In the genomic region with DNA sequence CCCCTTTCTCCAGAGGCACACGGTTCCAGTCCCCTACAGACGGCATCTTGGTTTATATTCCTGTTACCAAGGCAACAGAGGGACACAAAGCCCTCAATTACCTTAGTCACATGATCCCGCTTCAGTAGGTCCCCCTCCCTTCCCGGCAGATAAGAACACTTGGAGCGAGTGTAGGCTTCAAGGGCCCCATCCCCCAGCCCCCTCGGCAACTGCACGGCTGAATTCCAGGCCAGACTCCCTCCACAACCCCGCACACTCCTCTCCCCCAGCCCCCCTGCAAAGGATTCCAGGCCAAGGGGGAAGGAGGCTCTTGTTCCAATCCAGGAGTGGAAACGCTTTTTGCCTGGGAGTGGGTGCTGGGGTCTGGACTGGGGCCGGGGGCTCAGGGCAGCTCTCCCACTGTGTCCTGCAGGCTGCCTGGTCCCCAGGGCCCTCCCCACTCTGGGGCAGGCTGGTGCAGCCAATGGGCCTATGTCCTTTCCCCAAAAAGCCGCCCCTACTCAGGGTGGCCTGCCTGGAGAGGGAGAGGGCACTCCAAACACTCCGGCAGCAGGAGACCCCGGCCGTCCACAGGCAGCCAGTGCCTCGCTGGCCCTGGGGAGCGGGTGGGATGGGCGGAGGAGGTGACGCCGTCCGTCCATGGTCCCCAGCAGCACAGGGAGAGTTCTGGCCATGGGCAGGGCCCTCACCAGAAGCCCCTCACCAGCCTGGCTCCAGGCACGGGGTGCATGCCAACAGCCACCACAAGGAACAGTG, we compare ENCODE assay signal across 11 cellular contexts.
DNase-seq lines count a peak whose midpoint lies in the region; ATAC-seq and TF ChIP-seq lines count a peak whose summit lies in the region.
"Had no signal": no experiment of that assay in that cellular context is flagged by ENCODE, and none has a peak within 500 bp of the region (broad histone marks: within the 10 kb centered on the region; RNA-seq: fewer than 3 reads in every experiment).

No MANE protein-coding gene starts in this region.

- H3K4me1 ChIP-seq in HAP-1 = peaks cover 13% of the 10 kb centered on the region
- peaks cover 21 to 49% (median 41%) of the 10 kb centered on the region in 9 donors for H3K4me1 ChIP-seq in heart right ventricle
- peaks cover 49% of the 10 kb centered on the region for H3K4me1 ChIP-seq in ovary (ENCODE audit: insufficient read depth)
- peaks cover 32 to 58% (median 37%) of the 10 kb centered on the region in 3 donors for H3K4me1 ChIP-seq in esophagus squamous epithelium

- ATAC-seq in heart right ventricle = peak in 5 of 8 donors; percentile 7 to 44 (median 15)
- no peak for ATAC-seq in GM19023 (IDR thresholded peaks at IDR 0.05; ENCODE audit: unreplicated experiment)
- ATAC-seq in HG03460 (IDR thresholded peaks at IDR 0.05; ENCODE audit: unreplicated experiment) = no peak

- DNase-seq in HAP-1 (ENCODE audit: low spot score in 2 of 2) (peak; percentile 83 to 84), NCI-H69 (lab: John Stamatoyannopoulos, UW) (peak; percentile 49), heart right ventricle (peak; percentile 41 to 50), ovary (peak; percentile 78 to 88 (median 83)), esophagus squamous epithelium (lab: John Stamatoyannopoulos, UW) (no peak)
- DNase-seq in activated CD4-positive, alpha-beta T cell treated with anti-CD3 and anti-CD28 coated beads, Interleukin-2, amount 50 U/mL, for 4 hours = no peak
- DNase-seq: effector memory CD4-positive, alpha-beta T cell; MM.1S had no signal

- no peaks in the 10 kb centered on the region for H3K27me3 ChIP-seq in HAP-1 (ENCODE audit: low read depth)
- no peaks in the 10 kb centered on the region for H3K27me3 ChIP-seq in heart right ventricle
- no peaks in the 10 kb centered on the region for H3K27me3 ChIP-seq in ovary
- H3K27me3 ChIP-seq in esophagus squamous epithelium = no peaks in the 10 kb centered on the region

- TF ChIP-seq EP300 in ovary (IDR thresholded peaks at IDR 0.05) = no peak

- 48 to 50% methylated on average over 21 of the region's 21 CpGs for WGBS in heart right ventricle, 2 donors
- 20 to 24% (median 21%) methylated on average over 15 to 21 of the region's 21 CpGs for WGBS in ovary, 3 donors
- 52 to 70% methylated on average over 3 to 8 of the region's 21 CpGs for WGBS in esophagus squamous epithelium, 2 donors

- intact Hi-C loops in heart right ventricle (cut with DNase I) = loop anchor here in 5 of 10 donors (5.0 kb wide), 3 partner anchors 65 to 145 kb away; partner anchors contain the start of gene CLPP (in 1 of the 5)
- intact Hi-C loops in ovary (cut with DNase I) = loop anchor here in 3 of 4 donors (5.0 to 10.0 kb wide), 3 partner anchors 55 to 528 kb away; partner anchors contain the start of gene CLPP (in 1 of the 3)
- intact Hi-C loops in esophagus squamous epithelium (cut with DNase I) = loop anchor here (5.0 kb wide), 1 partner anchor 85 kb away; no protein-coding TSS in a partner anchor

- in situ Hi-C loops in HAP-1 (cut with MboI; ENCODE audit: low sequenced_read_pairs) = no loop called here

- H3K36me3 ChIP-seq in HAP-1 (replicated peaks) = peaks cover 16% of the 10 kb centered on the region
- peaks cover 0 to 70% (median 7%) of the 10 kb centered on the region in 9 donors for H3K36me3 ChIP-seq in heart right ventricle
- no peaks in the 10 kb centered on the region for H3K36me3 ChIP-seq in ovary
- H3K36me3 ChIP-seq in esophagus squamous epithelium = peaks cover 10 to 78% (median 18%) of the 10 kb centered on the region in 3 donors

- no peaks in the 10 kb centered on the region for H3K9me3 ChIP-seq in HAP-1
- H3K9me3 ChIP-seq in heart right ventricle = no peaks in the 10 kb centered on the region
- no peaks in the 10 kb centered on the region for H3K9me3 ChIP-seq in ovary
- H3K9me3 ChIP-seq in esophagus squamous epithelium = no peaks in the 10 kb centered on the region
- H3K9me3 ChIP-seq: thoracic aorta had no signal

- H3K4me3 ChIP-seq in HAP-1 = no peak overlapping the region
- H3K4me3 ChIP-seq in heart right ventricle = no peak overlapping the region
- H3K4me3 ChIP-seq in ovary = no peak overlapping the region
- H3K4me3 ChIP-seq in esophagus squamous epithelium = no peak overlapping the region
- H3K4me3 ChIP-seq: thoracic aorta had no signal

- no peak for TF ChIP-seq POLR2A in ovary (IDR thresholded peaks at IDR 0.05)
- TF ChIP-seq POLR2A in esophagus squamous epithelium (IDR thresholded peaks at IDR 0.05) = no peak

- TF ChIP-seq CTCF in heart right ventricle (IDR thresholded peaks at IDR 0.05) (no peak), ovary (IDR thresholded peaks at IDR 0.05) (no peak), esophagus squamous epithelium (IDR thresholded peaks at IDR 0.05) (no peak)

- H3K27ac ChIP-seq in heart right ventricle = peak overlapping the region in 1 of 10 donors; percentile 26
- peak overlapping the region in 1 of 2 donors; percentile 74 for H3K27ac ChIP-seq in ovary
- H3K27ac ChIP-seq in esophagus squamous epithelium = no peak overlapping the region
- H3K27ac ChIP-seq: thoracic aorta had no signal

Comparison
In these comparisons a context has a peak if more than half of its experiments do, and no peak if none do; other contexts are left out.
1. DNase-seq: peak in HAP-1 (2 of 2), NCI-H69 (single experiment), heart right ventricle (2 of 2) and ovary (5 of 5); none in esophagus squamous epithelium (single experiment) and activated CD4-positive, alpha-beta T cell treated with anti-CD3 and anti-CD28 coated beads, Interleukin-2, amount 50 U/mL, for 4 hours (0 of 2).
2. ATAC-seq: peak in heart right ventricle (5 of 8); none in GM19023 (single experiment) and HG03460 (single experiment).